ENCODE assay signal across 1 cellular context in genomic region chr5:135391123-135391868, GRCh38.
TF ChIP-seq lines count a peak whose summit lies in the region.

No MANE protein-coding gene starts in this region.

TF ChIP-seq in SK-N-SH, 30 proteins besides CTCF, POLR2A, EP300 and RAD21 (continued from another document):
- TF ChIP-seq MAX (IDR thresholded peaks at IDR 0.05; ENCODE audit: low read depth): peak; percentile 61; the same call in 1 of the 2 replicates
- peak; percentile 34; the same call in 1 of the 2 replicates for TF ChIP-seq FOSL2 (IDR thresholded peaks at IDR 0.05; ENCODE audit: borderline replicate concordance, low read depth)
- TF ChIP-seq TEAD4 (IDR thresholded peaks at IDR 0.05; ENCODE audit: borderline replicate concordance, insufficient read depth): peak; percentile 52; the same call in 1 of the 2 replicates
- TF ChIP-seq ELF1 (IDR thresholded peaks at IDR 0.05): no peak
- TF ChIP-seq GABPA (IDR thresholded peaks at IDR 0.05; ENCODE audit: low read depth): no peak
- no peak for TF ChIP-seq GATA2 (CRISPR knock-in tag; IDR thresholded peaks at IDR 0.05)
- TF ChIP-seq FOXJ3 (CRISPR knock-in tag; IDR thresholded peaks at IDR 0.05): no peak
- no peak for TF ChIP-seq EZH2phosphoT487 (IDR thresholded peaks at IDR 0.05; ENCODE audit: borderline replicate concordance, low read depth)
- TF ChIP-seq SMC3 (IDR thresholded peaks at IDR 0.05; ENCODE audit: low read depth, low read length): no peak
- TF ChIP-seq POLR2AphosphoS5 (IDR thresholded peaks at IDR 0.05; ENCODE audit: low read depth, low read length): peak; percentile 45; the same call in 1 of the 2 replicates
- no peak for TF ChIP-seq USF1 (IDR thresholded peaks at IDR 0.05; ENCODE audit: borderline replicate concordance, low read depth)
- no peak for TF ChIP-seq MEF2A (IDR thresholded peaks at IDR 0.05; ENCODE audit: borderline replicate concordance, low read depth)
- no peak for TF ChIP-seq CHD2 (IDR thresholded peaks at IDR 0.05; ENCODE audit: low read length, partially characterized antibody)
- peak; percentile 92 for TF ChIP-seq TCF12 (IDR thresholded peaks at IDR 0.05)
- no peak for TF ChIP-seq IRF3 (IDR thresholded peaks at IDR 0.05; ENCODE audit: low read depth, low read length)
TF ChIP-seq in SK-N-SH: peak in this region for 13.
